Comparison of ENCODE assay signal across 10 cellular contexts in genomic region chr1:228009828-228010775, GRCh38. TPM values are rescaled to one million over a fixed set of nuclear protein-coding genes. Genes with fewer than 3 reads are reported as not detected.
DNase-seq lines count a peak whose midpoint lies in the region; ATAC-seq and TF ChIP-seq lines count a peak whose summit lies in the region.
"Had no signal": no experiment of that assay in that cellular context is flagged by ENCODE, and none has a peak within 500 bp of the region (broad histone marks: within the 10 kb centered on the region; RNA-seq: fewer than 3 reads in every experiment).

No MANE protein-coding gene starts in this region.

- H3K27me3 ChIP-seq in DOHH2 (ENCODE audit: control insufficient read depth, low read length) (peaks cover 11% of the 10 kb centered on the region), esophagus muscularis mucosa (peaks cover 0 to 91% (median 29%) of the 10 kb centered on the region in 4 donors)

- H4K20me1 ChIP-seq in DOHH2 (ENCODE audit: control insufficient read depth, insufficient read depth, low read depth, low read length), result no peaks in the 10 kb centered on the region

- H3K36me3 ChIP-seq in DOHH2 (ENCODE audit: control insufficient read depth, low read length) (no peaks in the 10 kb centered on the region), esophagus muscularis mucosa (no peaks in the 10 kb centered on the region)

- H3K4me1 ChIP-seq in DOHH2 (ENCODE audit: control insufficient read depth, low read length), result peaks cover 13% of the 10 kb centered on the region
- H3K4me1 ChIP-seq in esophagus muscularis mucosa, result peaks cover 0 to 19% (median 14%) of the 10 kb centered on the region in 4 donors

- H3K9me3 ChIP-seq in DOHH2 (ENCODE audit: control insufficient read depth, insufficient read depth, low read length) (no peaks in the 10 kb centered on the region), esophagus muscularis mucosa (no peaks in the 10 kb centered on the region)

- TF ChIP-seq EP300 in esophagus muscularis mucosa (IDR thresholded peaks at IDR 0.05), result no peak

- DNase-seq in 8988T (peak; percentile 21), esophagus muscularis mucosa (ENCODE audit: extremely low spot score) (peak; percentile 89), NCI-H1105 (lab: John Stamatoyannopoulos, UW) (no peak), GF-D8 (lab: John Stamatoyannopoulos, UW) (no peak)
- DNase-seq in stimulated activated naive CD8-positive, alpha-beta T cell treated with anti-CD3 and anti-CD28 coated beads, Interleukin-15, Interleukin-2, amounts not matched to agents 100 U/mL and 50 U/mL, for 24 hours, result no peak
- no peak for DNase-seq in activated naive CD4-positive, alpha-beta T cell (lab: John Stamatoyannopoulos, UW)
- DNase-seq: cortex of kidney had no signal

- peak; percentile 63 for ATAC-seq in HG03571 (IDR thresholded peaks at IDR 0.05; ENCODE audit: unreplicated experiment)
- no peak for ATAC-seq in stimulated activated naive CD8-positive, alpha-beta T cell treated with anti-CD3 and anti-CD28 coated beads, Interleukin-15, Interleukin-2, amounts not matched to agents 100 U/mL and 50 U/mL, for 24 hours

- H3K4me3 ChIP-seq in DOHH2 (ENCODE audit: low read length), result no peak overlapping the region
- no peak overlapping the region for H3K4me3 ChIP-seq in esophagus muscularis mucosa

- intact Hi-C loops in esophagus muscularis mucosa (cut with DNase I), result no loop called here

- TF ChIP-seq POLR2A in esophagus muscularis mucosa (IDR thresholded peaks at IDR 0.05; ENCODE audit: low read depth), result no peak

- TF ChIP-seq CTCF in DOHH2 (IDR thresholded peaks at IDR 0.05; ENCODE audit: low read depth, low read length, poor library complexity, severe bottlenecking), result no peak
- TF ChIP-seq CTCF in esophagus muscularis mucosa (IDR thresholded peaks at IDR 0.05), result no peak

- H3K9me2 ChIP-seq in DOHH2 (replicated peaks; ENCODE audit: control insufficient read depth, low read length), result no peaks in the 10 kb centered on the region

- H3K27ac ChIP-seq in DOHH2 (ENCODE audit: low read depth, low read length), result no peak overlapping the region
- H3K27ac ChIP-seq in esophagus muscularis mucosa (replicated peaks in 1 of 4), result no peak overlapping the region

- WGBS in esophagus muscularis mucosa, result 69% methylated on average over 18 of the region's 21 CpGs

- H3K79me2 ChIP-seq in DOHH2 (ENCODE audit: control insufficient read depth, low read length), result no peaks in the 10 kb centered on the region

- H3F3A ChIP-seq in DOHH2 (ENCODE audit: control insufficient read depth, insufficient read depth), result no peaks in the 10 kb centered on the region

- peak overlapping the region; percentile 16; the same call in 1 of the 2 replicates for H3K4me2 ChIP-seq in DOHH2 (ENCODE audit: low read length)

RNA-seq across cellular contexts. Expression of gene WNT3A, which starts 3.3 kb away (rescaled TPM):
- not detected for total RNA-seq in esophagus muscularis mucosa
- total RNA-seq: pulmonary artery endothelial cell had no signal

Comparison
In these comparisons a context has a peak if more than half of its experiments do, and no peak if none do; other contexts are left out.
1. DNase-seq: peak in 8988T (single experiment) and esophagus muscularis mucosa (single experiment); none in stimulated activated naive CD8-positive, alpha-beta T cell treated with anti-CD3 and anti-CD28 coated beads, Interleukin-15, Interleukin-2, amounts not matched to agents 100 U/mL and 50 U/mL, for 24 hours (single experiment), NCI-H1105 (single experiment), GF-D8 (single experiment) and activated naive CD4-positive, alpha-beta T cell (0 of 4).